ENCODE assay signal across 8 cellular contexts in the genomic region with DNA sequence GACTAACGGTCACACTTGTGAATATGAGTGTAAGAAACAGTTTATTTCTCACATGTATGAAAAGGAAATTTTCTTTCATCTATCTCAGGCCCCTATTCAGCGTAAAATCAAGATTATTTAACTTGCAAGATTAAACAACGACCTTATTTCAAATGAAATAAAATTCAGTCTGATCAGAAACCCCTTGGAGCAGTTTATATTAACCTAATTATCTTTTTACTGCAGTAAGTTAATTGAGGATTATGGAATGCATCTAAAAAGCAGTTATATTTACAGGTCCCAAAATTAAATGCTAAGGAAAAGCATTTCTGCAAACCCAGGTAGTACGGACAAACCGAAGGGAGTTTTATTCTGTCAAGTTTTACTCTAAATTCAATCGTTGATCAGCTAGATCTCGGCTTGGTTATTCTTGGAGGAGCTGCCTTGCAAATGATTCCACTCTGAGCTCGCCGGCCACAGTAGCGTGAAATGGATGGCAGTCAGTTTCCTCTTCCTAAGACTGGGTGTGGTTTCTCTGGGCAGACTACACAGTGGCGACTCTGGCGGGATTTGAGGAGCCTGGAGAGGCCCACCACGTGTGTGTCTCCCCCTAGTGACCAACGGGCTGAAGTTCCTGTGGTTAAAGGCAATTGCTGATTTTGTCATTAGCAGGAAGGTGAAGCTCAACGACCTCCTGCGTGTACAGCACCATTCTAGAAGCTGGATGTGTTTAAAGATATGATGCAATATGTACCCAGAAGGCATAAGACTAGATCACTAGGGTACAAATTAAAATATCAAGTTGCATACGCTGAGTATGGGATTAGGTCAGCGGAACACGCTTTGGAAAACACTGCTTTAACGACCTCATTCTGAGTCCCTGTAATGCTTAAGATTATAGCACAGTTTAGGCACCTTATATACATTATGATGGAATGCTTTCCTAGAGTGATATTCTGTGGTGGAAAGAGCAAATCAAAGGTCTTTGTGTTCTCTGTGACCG. TPM values are rescaled to one million over a fixed set of nuclear protein-coding genes. Genes with fewer than 3 reads are reported as not detected.
A peak's percentile ranks its signal among the peaks of the same experiment; 100 is the strongest.
DNase-seq lines count a peak whose midpoint lies in the region; ATAC-seq and TF ChIP-seq lines count a peak whose summit lies in the region.

No MANE protein-coding gene starts in this region.

- peak overlapping the region; percentile 48 to 69 (median 61) for H3K4me3 ChIP-seq in Peyer's patch
- peak overlapping the region; percentile 66 for H3K4me3 ChIP-seq in fibroblast of pulmonary artery (replicated peaks; ENCODE audit: low read depth, low read length)

- no peaks in the 10 kb centered on the region for H3K4me1 ChIP-seq in Peyer's patch

- H3K9me3 ChIP-seq in Peyer's patch: no peaks in the 10 kb centered on the region

- TF ChIP-seq CTCF in Peyer's patch (IDR thresholded peaks at IDR 0.05) (peak; percentile 77 to 86 (median 82)), fibroblast of pulmonary artery (IDR thresholded peaks at IDR 0.05; ENCODE audit: low read length, missing control alignments) (peak; percentile 96)

- no peaks in the 10 kb centered on the region for H3K36me3 ChIP-seq in Peyer's patch

- H3K9me3 Mint-ChIP-seq in natural killer cell treated with Interleukin-12 subunit alpha and Interleukin-12 subunit beta and Interleukin-15 and Interleukin-18, amount 100 ng/mL, for 72 hours: no peaks in the 10 kb centered on the region

- H3K36me3 Mint-ChIP-seq in natural killer cell treated with Interleukin-12 subunit alpha and Interleukin-12 subunit beta and Interleukin-15 and Interleukin-18, amount 100 ng/mL, for 72 hours: no peaks in the 10 kb centered on the region

- H3K27ac Mint-ChIP-seq in natural killer cell treated with Interleukin-12 subunit alpha and Interleukin-12 subunit beta and Interleukin-15 and Interleukin-18, amount 100 ng/mL, for 72 hours: peak overlapping the region; percentile 92

- DNase-seq in Daoy (ENCODE audit: low read depth): peak; percentile 93
- DNase-seq in KG1 (lab: John Stamatoyannopoulos, UW): peak; percentile 92
- DNase-seq in Peyer's patch: peak; percentile 77 to 94 (median 88)
- peak; percentile 37 to 58 for DNase-seq in activated T-helper 1 cell treated with anti-CD3 and anti-CD28 coated beads, Interleukin-2, amount 50 U/mL, for 16 hours (ENCODE audit: low read depth in 1 of 2, low spot score in 1 of 2)
- DNase-seq in fibroblast of pulmonary artery (ENCODE audit: low read depth): peak; percentile 96
- peak; percentile 89 for DNase-seq in natural killer cell treated with Interleukin-12 subunit alpha and Interleukin-12 subunit beta and Interleukin-15 and Interleukin-18, amount 100 ng/mL, for 72 hours (ENCODE audit: low spot score)
- peak; percentile 85 for DNase-seq in stimulated activated naive CD8-positive, alpha-beta T cell treated with anti-CD3 and anti-CD28 coated beads, Interleukin-15, Interleukin-2, amounts not matched to agents 100 U/mL and 50 U/mL, for 24 hours

- H3K27ac ChIP-seq in Peyer's patch: peak overlapping the region; percentile 76 to 95 (median 78)

- peak overlapping the region; percentile 93 for H3K4me3 Mint-ChIP-seq in natural killer cell treated with Interleukin-12 subunit alpha and Interleukin-12 subunit beta and Interleukin-15 and Interleukin-18, amount 100 ng/mL, for 72 hours

- no peak for TF ChIP-seq POLR2A in Peyer's patch (IDR thresholded peaks at IDR 0.05)

- peaks cover 0 to 4% of the 10 kb centered on the region in 2 donors for H3K27me3 Mint-ChIP-seq in natural killer cell treated with Interleukin-12 subunit alpha and Interleukin-12 subunit beta and Interleukin-15 and Interleukin-18, amount 100 ng/mL, for 72 hours

- H3K27me3 ChIP-seq in Peyer's patch: no peaks in the 10 kb centered on the region

- H3K4me1 Mint-ChIP-seq in natural killer cell treated with Interleukin-12 subunit alpha and Interleukin-12 subunit beta and Interleukin-15 and Interleukin-18, amount 100 ng/mL, for 72 hours (ENCODE audit: low read depth in 2 of 2): peaks cover 16 to 17% of the 10 kb centered on the region in 2 donors

- ATAC-seq in GM21723 (IDR thresholded peaks at IDR 0.05; ENCODE audit: unreplicated experiment): peak; percentile 76
- peak; percentile 92 to 94 for ATAC-seq in natural killer cell treated with Interleukin-12 subunit alpha and Interleukin-12 subunit beta and Interleukin-15 and Interleukin-18, amount 100 ng/mL, for 72 hours
- ATAC-seq in stimulated activated naive CD8-positive, alpha-beta T cell treated with anti-CD3 and anti-CD28 coated beads, Interleukin-15, Interleukin-2, amounts not matched to agents 100 U/mL and 50 U/mL, for 24 hours: peak; percentile 90

RNA-seq across cellular contexts. Expression of gene PRKRA, which starts 36.4 kb away (rescaled TPM):
- 27.7 and 32.8 TPM in 2 replicates for total RNA-seq in Daoy (2014; rRNA removed; shearing (Covaris generic))
- total RNA-seq in Peyer's patch: 10 to 100 TPM; 22.4 to 54.9 (median 34.5) TPM
- total RNA-seq in natural killer cell treated with Interleukin-12 subunit alpha and Interleukin-12 subunit beta and Interleukin-15 and Interleukin-18, amount 100 ng/mL, for 72 hours: 10 to 100 TPM; 24.7 to 44.1 TPM

RNA-seq across cellular contexts. Expression of gene PJVK, which starts 36.6 kb away (rescaled TPM):
- total RNA-seq in Daoy (2014; rRNA removed; shearing (Covaris generic)): 2.1 TPM in 1 of 2 replicates, not detected in the other
- total RNA-seq in Peyer's patch: 1 to 10 TPM in 3 of 4 donors, not detected in 1; 1.7 to 3.1 (median 1.8) TPM
- total RNA-seq in natural killer cell treated with Interleukin-12 subunit alpha and Interleukin-12 subunit beta and Interleukin-15 and Interleukin-18, amount 100 ng/mL, for 72 hours: 1 to 10 TPM; 1.5 to 2.8 TPM

Comparison
In these comparisons a context has a peak if more than half of its experiments do, and no peak if none do; other contexts are left out.
1. Peak in every context shown above with its lines: DNase-seq, ATAC-seq, H3K4me3 ChIP-seq and H3K27ac ChIP-seq.